Comparison of ENCODE assay signal across 6 cellular contexts in genomic region chr12:6942331-6942665, GRCh38. TPM values are rescaled to one million over a fixed set of nuclear protein-coding genes. Genes with fewer than 3 reads are reported as not detected.
A peak's percentile ranks its signal among the peaks of the same experiment; 100 is the strongest.
DNase-seq lines count a peak whose midpoint lies in the region; ATAC-seq and TF ChIP-seq lines count a peak whose summit lies in the region.

No MANE protein-coding gene starts in this region.

- H3K4me3 Mint-ChIP-seq in activated CD8-positive, alpha-beta memory T cell treated with anti-CD3 and anti-CD28 coated beads, Interleukin-2, amount 10 ng/mL, durations not matched to agents 7 days and 5 days = no peak overlapping the region

- H3K36me3 Mint-ChIP-seq in activated CD8-positive, alpha-beta memory T cell treated with anti-CD3 and anti-CD28 coated beads, Interleukin-2, amount 10 ng/mL, durations not matched to agents 7 days and 5 days = peaks cover 4% of the 10 kb centered on the region

- CTCF ChIA-PET in activated CD8-positive, alpha-beta memory T cell treated with anti-CD3 and anti-CD28 coated beads, Interleukin-2, amount 10 ng/mL, durations not matched to agents 7 days and 5 days (lab: Charles Lee) = interaction anchor here (4.5 to 17.6 kb wide), 5 partner anchors 17 to 166 kb away, joined by 24 to 709 read pairs (median 50); partner anchors contain the start of genes C1RL and SPSB2

- TF ChIP-seq EP300 in esophagus muscularis mucosa (IDR thresholded peaks at IDR 0.05) = no peak
- no peak for TF ChIP-seq EP300 in suprapubic skin (IDR thresholded peaks at IDR 0.05)

- no peak for ATAC-seq in activated CD8-positive, alpha-beta memory T cell treated with anti-CD3 and anti-CD28 coated beads, Interleukin-2, amount 10 ng/mL, durations not matched to agents 7 days and 5 days
- no peak for ATAC-seq in GM19452 (IDR thresholded peaks at IDR 0.05; ENCODE audit: unreplicated experiment)

- TF ChIP-seq POLR2A in esophagus muscularis mucosa (IDR thresholded peaks at IDR 0.05; ENCODE audit: low read depth) (no peak), suprapubic skin (IDR thresholded peaks at IDR 0.05) (no peak)

- intact Hi-C loops in esophagus muscularis mucosa (cut with DNase I) = no loop called here

- H3K27me3 Mint-ChIP-seq in activated CD8-positive, alpha-beta memory T cell treated with anti-CD3 and anti-CD28 coated beads, Interleukin-2, amount 10 ng/mL, durations not matched to agents 7 days and 5 days = peaks cover 4% of the 10 kb centered on the region

- H3K27ac Mint-ChIP-seq in activated CD8-positive, alpha-beta memory T cell treated with anti-CD3 and anti-CD28 coated beads, Interleukin-2, amount 10 ng/mL, durations not matched to agents 7 days and 5 days = peak overlapping the region; percentile 98

- H3K4me3 ChIP-seq in esophagus muscularis mucosa = no peak overlapping the region
- H3K4me3 ChIP-seq in suprapubic skin = no peak overlapping the region

- no peak for TF ChIP-seq CTCF in esophagus muscularis mucosa (IDR thresholded peaks at IDR 0.05)
- no peak for TF ChIP-seq CTCF in suprapubic skin (IDR thresholded peaks at IDR 0.05)

- no peaks in the 10 kb centered on the region for H3K9me3 Mint-ChIP-seq in activated CD8-positive, alpha-beta memory T cell treated with anti-CD3 and anti-CD28 coated beads, Interleukin-2, amount 10 ng/mL, durations not matched to agents 7 days and 5 days (ENCODE audit: low read depth)

- H3K27ac ChIP-seq in esophagus muscularis mucosa (replicated peaks in 1 of 4) = peak overlapping the region; percentile 91 to 97 (median 96)
- H3K27ac ChIP-seq in suprapubic skin = peak overlapping the region; percentile 97

- H3K4me1 Mint-ChIP-seq in activated CD8-positive, alpha-beta memory T cell treated with anti-CD3 and anti-CD28 coated beads, Interleukin-2, amount 10 ng/mL, durations not matched to agents 7 days and 5 days = peaks cover 49% of the 10 kb centered on the region

- no peaks in the 10 kb centered on the region for H3K27me3 ChIP-seq in esophagus muscularis mucosa
- H3K27me3 ChIP-seq in suprapubic skin = no peaks in the 10 kb centered on the region

- H3K9me3 ChIP-seq in esophagus muscularis mucosa (no peaks in the 10 kb centered on the region), suprapubic skin (no peaks in the 10 kb centered on the region)

- 85% methylated on average over 11 of the region's 11 CpGs for WGBS in esophagus muscularis mucosa
- WGBS in suprapubic skin = 89% methylated on average over 11 of the region's 11 CpGs

- H3K36me3 ChIP-seq in esophagus muscularis mucosa (peaks cover 0 to 50% (median 47%) of the 10 kb centered on the region in 4 donors), suprapubic skin (peaks cover 13% of the 10 kb centered on the region)

- H3K4me1 ChIP-seq in esophagus muscularis mucosa = peaks cover 52 to 80% (median 77%) of the 10 kb centered on the region in 4 donors
- H3K4me1 ChIP-seq in suprapubic skin = peaks cover 48% of the 10 kb centered on the region

- no peak for DNase-seq in activated CD8-positive, alpha-beta memory T cell treated with anti-CD3 and anti-CD28 coated beads, Interleukin-2, amount 10 ng/mL, durations not matched to agents 7 days and 5 days
- no peak for DNase-seq in activated CD8-positive, alpha-beta memory T cell treated with anti-CD3 and anti-CD28 coated beads, Interleukin-2, amount 50 U/mL, for 4 hours
- DNase-seq in esophagus muscularis mucosa (ENCODE audit: extremely low spot score) (no peak), suprapubic skin (ENCODE audit: low spot score in 2 of 2) (no peak), NOMO-1 (lab: John Stamatoyannopoulos, UW; ENCODE audit: unreplicated experiment in 2 of 2) (no peak)

RNA-seq across cellular contexts. Expression of gene RNU7-1, which starts 1.3 kb away (rescaled TPM):
- total RNA-seq in activated CD8-positive, alpha-beta memory T cell treated with anti-CD3 and anti-CD28 coated beads, Interleukin-2, amount 10 ng/mL, durations not matched to agents 7 days and 5 days = not detected
- total RNA-seq in esophagus muscularis mucosa = not detected
- total RNA-seq in suprapubic skin = not detected

RNA-seq across cellular contexts. Expression of gene C12orf57, which starts 1.5 kb away (rescaled TPM):
- 100 to 1,000 TPM; 120 to 132 TPM for total RNA-seq in activated CD8-positive, alpha-beta memory T cell treated with anti-CD3 and anti-CD28 coated beads, Interleukin-2, amount 10 ng/mL, durations not matched to agents 7 days and 5 days
- total RNA-seq in esophagus muscularis mucosa = 100 to 1,000 TPM; 307 to 437 (median 325) TPM
- total RNA-seq in suprapubic skin = 100 to 1,000 TPM; 251 to 495 (median 436) TPM

RNA-seq across cellular contexts. Expression of gene PTPN6, which starts 8.9 kb away (rescaled TPM):
- 100 to 1,000 TPM; 283 to 367 TPM for total RNA-seq in activated CD8-positive, alpha-beta memory T cell treated with anti-CD3 and anti-CD28 coated beads, Interleukin-2, amount 10 ng/mL, durations not matched to agents 7 days and 5 days
- total RNA-seq in esophagus muscularis mucosa = 10 to 100 TPM in 3 of 4 donors, 1 to 10 TPM in 1; 9.1 to 16.9 (median 13.3) TPM
- 10 to 100 TPM; 18.5 to 59.1 (median 39.4) TPM for total RNA-seq in suprapubic skin

RNA-seq across cellular contexts. Expression of gene ATN1, which starts 14.5 kb away (rescaled TPM):
- total RNA-seq in activated CD8-positive, alpha-beta memory T cell treated with anti-CD3 and anti-CD28 coated beads, Interleukin-2, amount 10 ng/mL, durations not matched to agents 7 days and 5 days = 10 to 100 TPM; 38.3 to 40.1 TPM
- total RNA-seq in esophagus muscularis mucosa (100 to 1,000 TPM in 2 of 4 donors, 10 to 100 TPM in 2; 72.2 to 163 (median 92.4) TPM), suprapubic skin (100 to 1,000 TPM in 1 of 4 donors, 10 to 100 TPM in 3; 58.4 to 137 (median 67.7) TPM)

RNA-seq across cellular contexts. Expression of gene ENO2, which starts 27.9 kb away (rescaled TPM):
- 100 to 1,000 TPM; 106 to 171 TPM for total RNA-seq in activated CD8-positive, alpha-beta memory T cell treated with anti-CD3 and anti-CD28 coated beads, Interleukin-2, amount 10 ng/mL, durations not matched to agents 7 days and 5 days
- 10 to 100 TPM; 28.7 to 49.7 (median 40.0) TPM for total RNA-seq in esophagus muscularis mucosa
- total RNA-seq in suprapubic skin = 10 to 100 TPM in 1 of 4 donors, 1 to 10 TPM in 3; 1.3 to 15.4 (median 6.9) TPM

Comparison
In these comparisons a context has a peak if more than half of its experiments do, and no peak if none do; other contexts are left out.
1. RNA of gene PTPN6, which starts 8.9 kb away (total RNA-seq): 283 to 367 TPM in activated CD8-positive, alpha-beta memory T cell treated with anti-CD3 and anti-CD28 coated beads, Interleukin-2, amount 10 ng/mL, durations not matched to agents 7 days and 5 days; 18.5 to 59.1 TPM in suprapubic skin and 9.1 to 16.9 TPM in esophagus muscularis mucosa; every median in the first group is over 4 times any median in the second.